ENCODE assay signal across 23 cellular contexts in the genomic region with DNA sequence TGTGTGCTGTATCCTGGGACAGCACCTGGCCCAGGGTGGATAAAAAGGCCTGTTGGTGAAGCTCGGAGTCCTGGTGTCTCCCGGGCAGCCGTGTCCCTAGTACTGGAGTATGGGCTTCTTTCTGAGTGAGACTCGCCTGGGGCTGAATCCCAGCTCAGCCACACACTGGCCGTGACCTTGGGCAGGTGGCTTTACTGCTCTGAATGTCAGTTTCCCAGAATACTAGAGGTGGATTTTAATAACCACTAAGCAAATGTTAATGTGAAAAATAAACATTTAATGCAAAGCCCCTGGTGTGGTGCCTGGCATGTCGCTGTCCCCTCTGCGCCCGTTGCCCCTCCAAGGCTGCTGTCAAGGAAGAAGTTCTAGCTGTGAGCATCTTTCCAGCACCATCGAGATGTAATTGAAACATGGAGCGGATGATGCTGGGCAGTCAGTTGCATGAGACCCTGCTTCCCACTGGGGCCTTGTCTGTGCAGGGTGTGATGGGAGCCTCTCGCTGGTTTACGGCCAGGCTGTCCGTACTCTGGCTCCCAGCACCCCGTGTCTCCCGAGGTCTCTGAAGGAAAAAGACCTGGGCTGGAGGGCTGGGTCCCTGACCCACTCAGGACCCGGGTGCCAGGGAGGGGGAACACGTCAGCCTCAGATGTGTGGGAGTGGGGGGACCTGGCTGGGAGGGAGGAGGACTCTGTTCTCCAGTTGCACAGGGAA.
"Had no signal": no experiment of that assay in that cellular context is flagged by ENCODE, and none has a peak within 500 bp of the region (broad histone marks: within the 10 kb centered on the region; RNA-seq: fewer than 3 reads in every experiment).

No MANE protein-coding gene starts in this region.

- H3K9ac ChIP-seq: KMS-11 had no signal

- H3K27ac Mint-ChIP-seq: activated CD4-positive, alpha-beta memory T cell treated with anti-CD3 and anti-CD28 coated beads for 36 hours; activated naive CD4-positive, alpha-beta T cell treated with anti-CD3 and anti-CD28 coated beads, Interleukin-2, amount 10 ng/mL, durations not matched to agents 7 days and 5 days; activated naive CD8-positive, alpha-beta T cell treated with anti-CD3 and anti-CD28 coated beads for 36 hours; activated T-cell treated with anti-CD3 and anti-CD28 coated beads, Interleukin-2, amount 50 U/mL, for 72 hours; activated T-helper 2 cell treated with anti-CD3 and anti-CD28 coated beads, Interferon-gamma antibody, Interleukin-2, Interleukin-4, amounts not matched to agents 10 μg/mL and 5 μg/mL and 100 μg/mL, durations not matched to agents 14 hours and 24 hours and 36 hours; T-cell had no signal

- H3K27me3 ChIP-seq: adrenal gland, Peyer's patch had no signal

- H3K9me3 Mint-ChIP-seq: activated naive CD8-positive, alpha-beta T cell treated with anti-CD3 and anti-CD28 coated beads for 36 hours; activated T-cell treated with anti-CD3 and anti-CD28 coated beads, Interleukin-2, amount 50 U/mL, for 72 hours; activated T-helper 2 cell treated with anti-CD3 and anti-CD28 coated beads, Interferon-gamma antibody, Interleukin-2, Interleukin-4, amounts not matched to agents 10 μg/mL and 5 μg/mL and 100 μg/mL, durations not matched to agents 14 hours and 24 hours and 36 hours had no signal

- H3K4me3 ChIP-seq: adrenal gland, Peyer's patch, SK-N-MC had no signal

- ATAC-seq: activated T-cell treated with anti-CD3 and anti-CD28 coated beads, Interleukin-2, amount 50 U/mL, for 72 hours; T-cell had no signal

- H3K36me3 ChIP-seq: adrenal gland, Peyer's patch had no signal

- DNase-seq: activated CD4-positive, alpha-beta memory T cell treated with anti-CD3 and anti-CD28 coated beads for 36 hours; activated CD4-positive, alpha-beta T cell treated with anti-CD3 and anti-CD28 coated beads, Interleukin-2, amount 10 ng/mL, durations not matched to agents 7 days and 5 days; activated CD4-positive, CD25-positive, alpha-beta regulatory T cell; activated gamma-delta T cell treated with Interleukin-2 at 50 U/mL for 16 hours; activated naive CD4-positive, alpha-beta T cell treated with anti-CD3 and anti-CD28 coated beads, Interleukin-2, amount 10 ng/mL, durations not matched to agents 7 days and 5 days; activated naive CD8-positive, alpha-beta T cell treated with anti-CD3 and anti-CD28 coated beads for 36 hours; activated T-cell treated with anti-CD3 and anti-CD28 coated beads, Interleukin-2, amount 50 U/mL, for 72 hours; anterior cingulate cortex; NCI-H1092; NCI-H1930; NCI-H2171; NCI-H2227 treated with DMSO at 0.1 percent for 48 hours; NCI-H446 treated with DMSO at 0.1 percent for 48 hours; Peyer's patch; SIG-M5 had no signal

- H3K9me3 ChIP-seq: adrenal gland, Peyer's patch had no signal

- H3K36me3 Mint-ChIP-seq: activated CD4-positive, alpha-beta memory T cell treated with anti-CD3 and anti-CD28 coated beads for 36 hours; activated naive CD4-positive, alpha-beta T cell treated with anti-CD3 and anti-CD28 coated beads, Interleukin-2, amount 10 ng/mL, durations not matched to agents 7 days and 5 days; activated naive CD8-positive, alpha-beta T cell treated with anti-CD3 and anti-CD28 coated beads for 36 hours; IgD-negative memory B cell; T-cell had no signal

- H3K27ac ChIP-seq: adrenal gland, KMS-11, Peyer's patch, RWPE1, SK-N-MC, VCaP had no signal

- H3K27me3 Mint-ChIP-seq: activated CD4-positive, alpha-beta T cell treated with anti-CD3 and anti-CD28 coated beads, Interleukin-2, amount 10 ng/mL, durations not matched to agents 7 days and 5 days had no signal

- H3K4me1 Mint-ChIP-seq: IgD-negative memory B cell had no signal

- H3K4me3 Mint-ChIP-seq: activated CD4-positive, alpha-beta memory T cell treated with anti-CD3 and anti-CD28 coated beads for 36 hours; activated CD4-positive, alpha-beta T cell treated with anti-CD3 and anti-CD28 coated beads, Interleukin-2, amount 10 ng/mL, durations not matched to agents 7 days and 5 days; activated naive CD4-positive, alpha-beta T cell treated with anti-CD3 and anti-CD28 coated beads, Interleukin-2, amount 10 ng/mL, durations not matched to agents 7 days and 5 days; activated naive CD8-positive, alpha-beta T cell treated with anti-CD3 and anti-CD28 coated beads for 36 hours; activated T-cell treated with anti-CD3 and anti-CD28 coated beads, Interleukin-2, amount 50 U/mL, for 72 hours; IgD-negative memory B cell; T-cell had no signal

- H3K4me2 ChIP-seq: KMS-11 had no signal
